ENCODE assay signal across 1 cellular context in the genomic region with DNA sequence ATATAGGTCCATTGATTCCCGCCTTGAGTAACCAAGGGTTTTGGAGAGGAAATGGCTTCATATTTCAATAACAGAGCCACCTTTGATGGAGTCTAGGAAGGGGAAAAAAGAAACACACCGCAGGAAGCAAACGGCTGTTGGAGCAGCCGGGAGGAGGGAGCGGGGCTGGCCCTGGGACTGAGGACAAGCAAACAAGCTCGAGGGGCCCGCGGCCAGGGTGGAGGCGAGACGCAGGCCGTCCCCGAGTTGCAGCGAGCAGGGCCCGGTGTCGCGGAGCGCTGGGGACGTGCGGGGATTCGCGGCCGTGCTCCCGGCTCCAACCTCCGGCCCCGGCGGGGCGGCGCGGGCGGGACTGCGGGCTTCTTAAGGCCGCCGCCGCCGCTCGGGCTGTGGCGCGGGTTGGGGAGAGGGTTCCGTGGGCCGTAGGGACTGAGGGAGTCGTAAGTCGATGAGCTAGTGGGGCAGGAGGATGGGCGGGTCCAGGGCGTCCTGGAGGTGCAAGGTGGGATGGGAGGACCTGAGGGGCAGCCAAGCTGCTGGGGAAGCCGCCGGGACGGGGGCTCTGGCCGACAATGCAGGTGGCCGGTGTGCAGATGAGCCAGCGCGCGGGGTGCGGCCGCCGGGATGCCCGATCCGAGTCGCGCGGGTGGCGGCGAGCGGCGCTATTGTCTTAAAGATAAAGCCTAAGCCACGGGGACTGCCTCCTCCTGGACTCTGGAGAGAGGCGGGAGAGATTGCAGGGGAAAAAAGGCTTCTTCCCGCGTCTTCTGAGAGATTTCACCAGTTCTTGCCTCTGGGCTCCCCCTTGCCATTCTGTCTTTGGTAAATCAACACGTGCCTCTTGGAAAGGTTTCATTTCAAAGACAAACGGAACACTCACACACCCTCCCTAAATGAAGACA.
TF ChIP-seq lines count a peak whose summit lies in the region.

No MANE protein-coding gene starts in this region.

TF ChIP-seq in HepG2, 621 proteins besides CTCF, POLR2A, EP300 and RAD21 (continued from another document and continues in another):
- TF ChIP-seq, protein P1, sequence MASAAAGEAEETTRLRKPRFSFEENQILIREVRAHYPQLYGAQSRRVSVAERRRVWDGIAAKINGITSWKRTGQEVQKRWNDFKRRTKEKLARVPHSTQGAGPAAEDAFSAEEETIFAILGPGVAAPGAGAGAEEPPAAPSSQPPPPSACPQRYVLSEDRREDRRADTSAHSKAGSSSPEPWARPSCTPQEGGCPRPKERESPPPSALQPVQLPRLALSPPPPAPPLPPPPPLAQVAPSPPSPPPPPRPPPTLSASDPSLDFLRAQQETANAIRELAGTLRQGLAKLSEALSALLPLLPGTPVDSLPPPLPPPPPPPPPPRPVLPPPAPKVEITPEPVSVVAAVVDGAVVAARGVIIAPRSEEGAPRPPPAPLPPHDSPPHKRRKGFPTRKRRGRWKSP (CRISPR knock-in tag; IDR thresholded peaks at IDR 0.05) = peak; percentile 54; the same call in 1 of the 2 replicates
- TF ChIP-seq, protein P2, sequence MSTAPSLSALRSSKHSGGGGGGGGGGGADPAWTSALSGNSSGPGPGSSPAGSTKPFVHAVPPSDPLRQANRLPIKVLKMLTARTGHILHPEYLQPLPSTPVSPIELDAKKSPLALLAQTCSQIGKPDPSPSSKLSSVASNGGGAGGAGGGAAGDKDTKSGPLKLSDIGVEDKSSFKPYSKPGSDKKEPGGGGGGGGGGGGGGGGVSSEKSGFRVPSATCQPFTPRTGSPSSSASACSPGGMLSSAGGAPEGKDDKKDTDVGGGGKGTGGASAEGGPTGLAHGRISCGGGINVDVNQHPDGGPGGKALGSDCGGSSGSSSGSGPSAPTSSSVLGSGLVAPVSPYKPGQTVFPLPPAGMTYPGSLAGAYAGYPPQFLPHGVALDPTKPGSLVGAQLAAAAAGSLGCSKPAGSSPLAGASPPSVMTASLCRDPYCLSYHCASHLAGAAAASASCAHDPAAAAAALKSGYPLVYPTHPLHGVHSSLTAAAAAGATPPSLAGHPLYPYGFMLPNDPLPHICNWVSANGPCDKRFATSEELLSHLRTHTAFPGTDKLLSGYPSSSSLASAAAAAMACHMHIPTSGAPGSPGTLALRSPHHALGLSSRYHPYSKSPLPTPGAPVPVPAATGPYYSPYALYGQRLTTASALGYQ (CRISPR knock-in tag; IDR thresholded peaks at IDR 0.05) = no peak
- TF ChIP-seq ZNF644 (CRISPR knock-in tag; IDR thresholded peaks at IDR 0.05; ENCODE audit: low read depth) (no peak), KAT7 (CRISPR knock-in tag; IDR thresholded peaks at IDR 0.05; ENCODE audit: borderline replicate concordance) (no peak), ZNF225 (CRISPR knock-in tag; IDR thresholded peaks at IDR 0.05) (no peak), ZNF841 (CRISPR knock-in tag; IDR thresholded peaks at IDR 0.05; ENCODE audit: borderline replicate concordance) (no peak), RFX3 (CRISPR knock-in tag; IDR thresholded peaks at IDR 0.05) (no peak), SP2 (CRISPR knock-in tag; IDR thresholded peaks at IDR 0.05) (no peak), KAT8 (CRISPR knock-in tag; IDR thresholded peaks at IDR 0.05) (no peak), SP140L (CRISPR knock-in tag; IDR thresholded peaks at IDR 0.05; ENCODE audit: borderline replicate concordance) (no peak), ZMYM2 (CRISPR knock-in tag; IDR thresholded peaks at IDR 0.05) (no peak), SMC3 (IDR thresholded peaks at IDR 0.05; ENCODE audit: low read length) (0 out of 2 replicates have a peak, but pooled peaks have one; percentile 19), FOXM1 (CRISPR knock-in tag; IDR thresholded peaks at IDR 0.05) (no peak), ZNF292 (CRISPR knock-in tag; IDR thresholded peaks at IDR 0.05; ENCODE audit: borderline replicate concordance, low read depth) (no peak), HDAC1 (CRISPR knock-in tag; IDR thresholded peaks at IDR 0.05) (0 out of 2 replicates have a peak, but pooled peaks have one; percentile 35), ZBTB7A (CRISPR knock-in tag; IDR thresholded peaks at IDR 0.05) (no peak), ZNF615 (CRISPR knock-in tag; IDR thresholded peaks at IDR 0.05; ENCODE audit: borderline replicate concordance) (no peak), FOXA3 (CRISPR knock-in tag; IDR thresholded peaks at IDR 0.05) (no peak), ZNF878 (CRISPR knock-in tag; IDR thresholded peaks at IDR 0.05) (no peak), MTA3 (CRISPR knock-in tag; IDR thresholded peaks at IDR 0.05) (no peak), ZNF552 (CRISPR knock-in tag; IDR thresholded peaks at IDR 0.05; ENCODE audit: borderline replicate concordance) (no peak), TBP (CRISPR knock-in tag; IDR thresholded peaks at IDR 0.05) (no peak), SRSF1 (optimal IDR thresholded peaks at IDR 0.05; ENCODE audit: low read depth, low read length) (no peak), KDM5B (CRISPR knock-in tag; IDR thresholded peaks at IDR 0.05; ENCODE audit: borderline replicate concordance) (no peak)
- TF ChIP-seq, protein P3, sequence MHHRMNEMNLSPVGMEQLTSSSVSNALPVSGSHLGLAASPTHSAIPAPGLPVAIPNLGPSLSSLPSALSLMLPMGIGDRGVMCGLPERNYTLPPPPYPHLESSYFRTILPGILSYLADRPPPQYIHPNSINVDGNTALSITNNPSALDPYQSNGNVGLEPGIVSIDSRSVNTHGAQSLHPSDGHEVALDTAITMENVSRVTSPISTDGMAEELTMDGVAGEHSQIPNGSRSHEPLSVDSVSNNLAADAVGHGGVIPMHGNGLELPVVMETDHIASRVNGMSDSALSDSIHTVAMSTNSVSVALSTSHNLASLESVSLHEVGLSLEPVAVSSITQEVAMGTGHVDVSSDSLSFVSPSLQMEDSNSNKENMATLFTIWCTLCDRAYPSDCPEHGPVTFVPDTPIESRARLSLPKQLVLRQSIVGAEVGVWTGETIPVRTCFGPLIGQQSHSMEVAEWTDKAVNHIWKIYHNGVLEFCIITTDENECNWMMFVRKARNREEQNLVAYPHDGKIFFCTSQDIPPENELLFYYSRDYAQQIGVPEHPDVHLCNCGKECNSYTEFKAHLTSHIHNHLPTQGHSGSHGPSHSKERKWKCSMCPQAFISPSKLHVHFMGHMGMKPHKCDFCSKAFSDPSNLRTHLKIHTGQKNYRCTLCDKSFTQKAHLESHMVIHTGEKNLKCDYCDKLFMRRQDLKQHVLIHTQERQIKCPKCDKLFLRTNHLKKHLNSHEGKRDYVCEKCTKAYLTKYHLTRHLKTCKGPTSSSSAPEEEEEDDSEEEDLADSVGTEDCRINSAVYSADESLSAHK (CRISPR knock-in tag; IDR thresholded peaks at IDR 0.05; ENCODE audit: borderline replicate concordance) = no peak
- TF ChIP-seq, protein P4, sequence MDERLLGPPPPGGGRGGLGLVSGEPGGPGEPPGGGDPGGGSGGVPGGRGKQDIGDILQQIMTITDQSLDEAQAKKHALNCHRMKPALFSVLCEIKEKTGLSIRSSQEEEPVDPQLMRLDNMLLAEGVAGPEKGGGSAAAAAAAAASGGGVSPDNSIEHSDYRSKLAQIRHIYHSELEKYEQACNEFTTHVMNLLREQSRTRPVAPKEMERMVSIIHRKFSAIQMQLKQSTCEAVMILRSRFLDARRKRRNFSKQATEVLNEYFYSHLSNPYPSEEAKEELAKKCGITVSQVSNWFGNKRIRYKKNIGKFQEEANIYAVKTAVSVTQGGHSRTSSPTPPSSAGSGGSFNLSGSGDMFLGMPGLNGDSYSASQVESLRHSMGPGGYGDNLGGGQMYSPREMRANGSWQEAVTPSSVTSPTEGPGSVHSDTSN (CRISPR knock-in tag; IDR thresholded peaks at IDR 0.05) = no peak
- TF ChIP-seq, protein P5, sequence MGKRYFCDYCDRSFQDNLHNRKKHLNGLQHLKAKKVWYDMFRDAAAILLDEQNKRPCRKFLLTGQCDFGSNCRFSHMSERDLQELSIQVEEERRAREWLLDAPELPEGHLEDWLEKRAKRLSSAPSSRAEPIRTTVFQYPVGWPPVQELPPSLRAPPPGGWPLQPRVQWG (CRISPR knock-in tag; IDR thresholded peaks at IDR 0.05; ENCODE audit: borderline replicate concordance, low read depth) = no peak
- TF ChIP-seq, protein P6, sequence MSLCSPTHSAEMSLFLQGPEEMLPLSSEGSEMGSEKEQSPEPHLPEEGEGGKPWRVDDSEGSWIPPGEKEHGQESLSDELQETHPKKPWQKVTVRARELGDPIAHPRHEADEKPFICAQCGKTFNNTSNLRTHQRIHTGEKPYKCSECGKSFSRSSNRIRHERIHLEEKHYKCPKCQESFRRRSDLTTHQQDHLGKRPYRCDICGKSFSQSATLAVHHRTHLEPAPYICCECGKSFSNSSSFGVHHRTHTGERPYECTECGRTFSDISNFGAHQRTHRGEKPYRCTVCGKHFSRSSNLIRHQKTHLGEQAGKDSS (CRISPR knock-in tag; IDR thresholded peaks at IDR 0.05; ENCODE audit: borderline replicate concordance, low read depth) = no peak
- TF ChIP-seq, protein P7, sequence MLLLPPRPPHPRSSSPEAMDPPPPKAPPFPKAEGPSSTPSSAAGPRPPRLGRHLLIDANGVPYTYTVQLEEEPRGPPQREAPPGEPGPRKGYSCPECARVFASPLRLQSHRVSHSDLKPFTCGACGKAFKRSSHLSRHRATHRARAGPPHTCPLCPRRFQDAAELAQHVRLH (CRISPR knock-in tag; IDR thresholded peaks at IDR 0.05; ENCODE audit: borderline replicate concordance, low read depth) = peak; percentile 65; the same call in 1 of the 2 replicates
- TF ChIP-seq, protein P8, sequence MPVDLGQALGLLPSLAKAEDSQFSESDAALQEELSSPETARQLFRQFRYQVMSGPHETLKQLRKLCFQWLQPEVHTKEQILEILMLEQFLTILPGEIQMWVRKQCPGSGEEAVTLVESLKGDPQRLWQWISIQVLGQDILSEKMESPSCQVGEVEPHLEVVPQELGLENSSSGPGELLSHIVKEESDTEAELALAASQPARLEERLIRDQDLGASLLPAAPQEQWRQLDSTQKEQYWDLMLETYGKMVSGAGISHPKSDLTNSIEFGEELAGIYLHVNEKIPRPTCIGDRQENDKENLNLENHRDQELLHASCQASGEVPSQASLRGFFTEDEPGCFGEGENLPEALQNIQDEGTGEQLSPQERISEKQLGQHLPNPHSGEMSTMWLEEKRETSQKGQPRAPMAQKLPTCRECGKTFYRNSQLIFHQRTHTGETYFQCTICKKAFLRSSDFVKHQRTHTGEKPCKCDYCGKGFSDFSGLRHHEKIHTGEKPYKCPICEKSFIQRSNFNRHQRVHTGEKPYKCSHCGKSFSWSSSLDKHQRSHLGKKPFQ (CRISPR knock-in tag; IDR thresholded peaks at IDR 0.05; ENCODE audit: insufficient replicate concordance) = no peak
- TF ChIP-seq, protein P9, sequence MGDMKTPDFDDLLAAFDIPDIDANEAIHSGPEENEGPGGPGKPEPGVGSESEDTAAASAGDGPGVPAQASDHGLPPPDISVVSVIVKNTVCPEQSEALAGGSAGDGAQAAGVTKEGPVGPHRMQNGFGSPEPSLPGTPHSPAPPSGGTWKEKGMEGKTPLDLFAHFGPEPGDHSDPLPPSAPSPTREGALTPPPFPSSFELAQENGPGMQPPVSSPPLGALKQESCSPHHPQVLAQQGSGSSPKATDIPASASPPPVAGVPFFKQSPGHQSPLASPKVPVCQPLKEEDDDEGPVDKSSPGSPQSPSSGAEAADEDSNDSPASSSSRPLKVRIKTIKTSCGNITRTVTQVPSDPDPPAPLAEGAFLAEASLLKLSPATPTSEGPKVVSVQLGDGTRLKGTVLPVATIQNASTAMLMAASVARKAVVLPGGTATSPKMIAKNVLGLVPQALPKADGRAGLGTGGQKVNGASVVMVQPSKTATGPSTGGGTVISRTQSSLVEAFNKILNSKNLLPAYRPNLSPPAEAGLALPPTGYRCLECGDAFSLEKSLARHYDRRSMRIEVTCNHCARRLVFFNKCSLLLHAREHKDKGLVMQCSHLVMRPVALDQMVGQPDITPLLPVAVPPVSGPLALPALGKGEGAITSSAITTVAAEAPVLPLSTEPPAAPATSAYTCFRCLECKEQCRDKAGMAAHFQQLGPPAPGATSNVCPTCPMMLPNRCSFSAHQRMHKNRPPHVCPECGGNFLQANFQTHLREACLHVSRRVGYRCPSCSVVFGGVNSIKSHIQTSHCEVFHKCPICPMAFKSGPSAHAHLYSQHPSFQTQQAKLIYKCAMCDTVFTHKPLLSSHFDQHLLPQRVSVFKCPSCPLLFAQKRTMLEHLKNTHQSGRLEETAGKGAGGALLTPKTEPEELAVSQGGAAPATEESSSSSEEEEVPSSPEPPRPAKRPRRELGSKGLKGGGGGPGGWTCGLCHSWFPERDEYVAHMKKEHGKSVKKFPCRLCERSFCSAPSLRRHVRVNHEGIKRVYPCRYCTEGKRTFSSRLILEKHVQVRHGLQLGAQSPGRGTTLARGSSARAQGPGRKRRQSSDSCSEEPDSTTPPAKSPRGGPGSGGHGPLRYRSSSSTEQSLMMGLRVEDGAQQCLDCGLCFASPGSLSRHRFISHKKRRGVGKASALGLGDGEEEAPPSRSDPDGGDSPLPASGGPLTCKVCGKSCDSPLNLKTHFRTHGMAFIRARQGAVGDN (CRISPR knock-in tag; IDR thresholded peaks at IDR 0.05) = peak; percentile 57
- TF ChIP-seq, protein P10, sequence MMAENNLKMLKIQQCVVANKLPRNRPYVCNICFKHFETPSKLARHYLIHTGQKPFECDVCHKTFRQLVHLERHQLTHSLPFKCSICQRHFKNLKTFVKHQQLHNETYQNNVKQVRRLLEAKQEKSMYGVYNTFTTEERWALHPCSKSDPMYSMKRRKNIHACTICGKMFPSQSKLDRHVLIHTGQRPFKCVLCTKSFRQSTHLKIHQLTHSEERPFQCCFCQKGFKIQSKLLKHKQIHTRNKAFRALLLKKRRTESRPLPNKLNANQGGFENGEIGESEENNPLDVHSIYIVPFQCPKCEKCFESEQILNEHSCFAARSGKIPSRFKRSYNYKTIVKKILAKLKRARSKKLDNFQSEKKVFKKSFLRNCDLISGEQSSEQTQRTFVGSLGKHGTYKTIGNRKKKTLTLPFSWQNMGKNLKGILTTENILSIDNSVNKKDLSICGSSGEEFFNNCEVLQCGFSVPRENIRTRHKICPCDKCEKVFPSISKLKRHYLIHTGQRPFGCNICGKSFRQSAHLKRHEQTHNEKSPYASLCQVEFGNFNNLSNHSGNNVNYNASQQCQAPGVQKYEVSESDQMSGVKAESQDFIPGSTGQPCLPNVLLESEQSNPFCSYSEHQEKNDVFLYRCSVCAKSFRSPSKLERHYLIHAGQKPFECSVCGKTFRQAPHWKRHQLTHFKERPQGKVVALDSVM (CRISPR knock-in tag; IDR thresholded peaks at IDR 0.05) = peak; percentile 27; the same call in 1 of the 2 replicates
- TF ChIP-seq, protein P11, sequence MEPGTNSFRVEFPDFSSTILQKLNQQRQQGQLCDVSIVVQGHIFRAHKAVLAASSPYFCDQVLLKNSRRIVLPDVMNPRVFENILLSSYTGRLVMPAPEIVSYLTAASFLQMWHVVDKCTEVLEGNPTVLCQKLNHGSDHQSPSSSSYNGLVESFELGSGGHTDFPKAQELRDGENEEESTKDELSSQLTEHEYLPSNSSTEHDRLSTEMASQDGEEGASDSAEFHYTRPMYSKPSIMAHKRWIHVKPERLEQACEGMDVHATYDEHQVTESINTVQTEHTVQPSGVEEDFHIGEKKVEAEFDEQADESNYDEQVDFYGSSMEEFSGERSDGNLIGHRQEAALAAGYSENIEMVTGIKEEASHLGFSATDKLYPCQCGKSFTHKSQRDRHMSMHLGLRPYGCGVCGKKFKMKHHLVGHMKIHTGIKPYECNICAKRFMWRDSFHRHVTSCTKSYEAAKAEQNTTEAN (CRISPR knock-in tag; conservative IDR thresholded peaks at IDR 0.05) = no peak
- TF ChIP-seq, protein P12, sequence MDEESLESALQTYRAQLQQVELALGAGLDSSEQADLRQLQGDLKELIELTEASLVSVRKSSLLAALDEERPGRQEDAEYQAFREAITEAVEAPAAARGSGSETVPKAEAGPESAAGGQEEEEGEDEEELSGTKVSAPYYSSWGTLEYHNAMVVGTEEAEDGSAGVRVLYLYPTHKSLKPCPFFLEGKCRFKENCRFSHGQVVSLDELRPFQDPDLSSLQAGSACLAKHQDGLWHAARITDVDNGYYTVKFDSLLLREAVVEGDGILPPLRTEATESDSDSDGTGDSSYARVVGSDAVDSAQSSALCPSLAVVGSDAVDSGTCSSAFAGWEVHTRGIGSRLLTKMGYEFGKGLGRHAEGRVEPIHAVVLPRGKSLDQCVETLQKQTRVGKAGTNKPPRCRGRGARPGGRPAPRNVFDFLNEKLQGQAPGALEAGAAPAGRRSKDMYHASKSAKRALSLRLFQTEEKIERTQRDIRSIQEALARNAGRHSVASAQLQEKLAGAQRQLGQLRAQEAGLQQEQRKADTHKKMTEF (CRISPR knock-in tag; IDR thresholded peaks at IDR 0.05) = peak; percentile 44; the same call in 1 of the 2 replicates
